In genomic region chr1:228648647-228649383, GRCh38 we compare ENCODE assay signal across 11 cellular contexts.
DNase-seq lines count a peak whose midpoint lies in the region; ATAC-seq and TF ChIP-seq lines count a peak whose summit lies in the region.
"Had no signal": no experiment of that assay in that cellular context is flagged by ENCODE, and none has a peak within 500 bp of the region (broad histone marks: within the 10 kb centered on the region; RNA-seq: fewer than 3 reads in every experiment).

No MANE protein-coding gene starts in this region.

- no peaks in the 10 kb centered on the region for H3K27me3 ChIP-seq in SJCRH30

- H3K4me1 ChIP-seq in SJCRH30: no peaks in the 10 kb centered on the region; the same call in 1 of the 2 replicates

- H3K4me1 Mint-ChIP-seq in activated T-cell treated with anti-CD3 and anti-CD28 coated beads, Interleukin-2, amount 50 U/mL, for 4 hours (ENCODE audit: low read depth): peaks cover 27% of the 10 kb centered on the region
- H3K4me1 Mint-ChIP-seq in stimulated activated naive B cell treated with anti-CD40 and anti-IgM and Interleukin-4, amounts not matched to agents 10 μg/mL and 1 μg/mL and 100 μg/mL, for 72 hours: peaks cover 18 to 27% of the 10 kb centered on the region in 2 donors

- no peak for ATAC-seq in activated T-cell treated with anti-CD3 and anti-CD28 coated beads, Interleukin-2, amount 50 U/mL, for 4 hours
- no peak for ATAC-seq in stimulated activated naive B cell treated with anti-CD40 and anti-IgM and Interleukin-4, amounts not matched to agents 10 μg/mL and 1 μg/mL and 100 μg/mL, for 72 hours (replicated peaks)
- ATAC-seq in HG02938 (IDR thresholded peaks at IDR 0.05; ENCODE audit: unreplicated experiment): no peak

- DNase-seq in activated T-cell treated with anti-CD3 and anti-CD28 coated beads, Interleukin-2, amount 50 U/mL, for 4 hours: no peak
- DNase-seq in activated T-cell treated with anti-CD3 and anti-CD28 coated beads for 4 hours (no peak), SJCRH30 (no peak), fibroblast of mammary gland (ENCODE audit: low read depth) (no peak), activated gamma-delta T cell (lab: John Stamatoyannopoulos, UW) (no peak), NCI-H1694 treated with DMSO at 0.1 percent for 48 hours (lab: John Stamatoyannopoulos, UW) (no peak)
- no peak for DNase-seq in stimulated activated naive B cell treated with anti-CD40 and anti-IgM and Interleukin-4, amounts not matched to agents 10 μg/mL and 1 μg/mL and 100 μg/mL, for 72 hours

- H3K9me3 Mint-ChIP-seq in activated T-cell treated with anti-CD3 and anti-CD28 coated beads, Interleukin-2, amount 50 U/mL, for 4 hours: no peaks in the 10 kb centered on the region
- H3K9me3 Mint-ChIP-seq in stimulated activated naive B cell treated with anti-CD40 and anti-IgM and Interleukin-4, amounts not matched to agents 10 μg/mL and 1 μg/mL and 100 μg/mL, for 72 hours: peaks cover 0 to 2% of the 10 kb centered on the region in 2 donors
- H3K9me3 Mint-ChIP-seq: activated naive CD4-positive, alpha-beta T cell treated with anti-CD3 and anti-CD28 coated beads, Interleukin-2, amount 50 U/mL, for 72 hours had no signal

- peaks cover 59% of the 10 kb centered on the region for H3K27me3 Mint-ChIP-seq in activated T-cell treated with anti-CD3 and anti-CD28 coated beads, Interleukin-2, amount 50 U/mL, for 4 hours (ENCODE audit: low read depth)
- peaks cover 46 to 62% of the 10 kb centered on the region in 2 donors for H3K27me3 Mint-ChIP-seq in stimulated activated naive B cell treated with anti-CD40 and anti-IgM and Interleukin-4, amounts not matched to agents 10 μg/mL and 1 μg/mL and 100 μg/mL, for 72 hours

- H3K9me3 ChIP-seq in SJCRH30 (replicated peaks): no peaks in the 10 kb centered on the region
- H3K9me3 ChIP-seq: BLaER1, lower lobe of right lung had no signal

- H3K27ac Mint-ChIP-seq in stimulated activated naive B cell treated with anti-CD40 and anti-IgM and Interleukin-4, amounts not matched to agents 10 μg/mL and 1 μg/mL and 100 μg/mL, for 72 hours: no peak overlapping the region

- H3K4me3 ChIP-seq in SJCRH30 (peak overlapping the region; percentile 74), fibroblast of mammary gland (ENCODE audit: control insufficient read depth, low read depth, low read length) (peak overlapping the region; percentile 66)

- peak overlapping the region; percentile 81 for H3K4me3 Mint-ChIP-seq in activated T-cell treated with anti-CD3 and anti-CD28 coated beads, Interleukin-2, amount 50 U/mL, for 4 hours
- peak overlapping the region; percentile 74 to 91 for H3K4me3 Mint-ChIP-seq in stimulated activated naive B cell treated with anti-CD40 and anti-IgM and Interleukin-4, amounts not matched to agents 10 μg/mL and 1 μg/mL and 100 μg/mL, for 72 hours

- H3K36me3 Mint-ChIP-seq in activated T-cell treated with anti-CD3 and anti-CD28 coated beads, Interleukin-2, amount 50 U/mL, for 4 hours (ENCODE audit: insufficient read depth): no peaks in the 10 kb centered on the region
- peaks cover 0 to 4% of the 10 kb centered on the region in 2 donors for H3K36me3 Mint-ChIP-seq in stimulated activated naive B cell treated with anti-CD40 and anti-IgM and Interleukin-4, amounts not matched to agents 10 μg/mL and 1 μg/mL and 100 μg/mL, for 72 hours

- no peaks in the 10 kb centered on the region for H3K36me3 ChIP-seq in SJCRH30
- H3K36me3 ChIP-seq: BLaER1, lower lobe of right lung had no signal

- no peak overlapping the region for H3K27ac ChIP-seq in SJCRH30
- H3K27ac ChIP-seq: BLaER1, lower lobe of right lung had no signal

- TF ChIP-seq CTCF in fibroblast of mammary gland (conservative IDR thresholded peaks at IDR 0.05; ENCODE audit: control insufficient read depth, insufficient read depth, low read depth, low read length): no peak
